ENCODE assay signal across 8 cellular contexts in genomic region chr4:159103406-159104131, GRCh38. TPM values are rescaled to one million over a fixed set of nuclear protein-coding genes. Genes with fewer than 3 reads are reported as not detected.
DNase-seq lines count a peak whose midpoint lies in the region; ATAC-seq and TF ChIP-seq lines count a peak whose summit lies in the region.

No MANE protein-coding gene starts in this region.

- POLR2A ChIA-PET in activated B cell treated with CpG ODN at 0.5 μM for 24 hours (lab: Charles Lee): interaction anchor here (0.6 to 0.7 kb wide), 2 partner anchors 10 to 74 kb away, joined by 4 to 10 read pairs; no protein-coding TSS in a partner anchor

- no peaks in the 10 kb centered on the region for H3K27me3 Mint-ChIP-seq in activated B cell treated with CpG ODN at 0.5 μM for 24 hours

- H3K4me1 ChIP-seq in HUES48 (ENCODE audit: control insufficient read depth, insufficient read depth, low read length): peaks cover 41% of the 10 kb centered on the region

- TF ChIP-seq CTCF in activated B cell treated with CpG ODN at 0.5 μM for 24 hours (IDR thresholded peaks at IDR 0.05): no peak

- H3K36me3 Mint-ChIP-seq in activated B cell treated with CpG ODN at 0.5 μM for 24 hours (ENCODE audit: low read depth): no peaks in the 10 kb centered on the region

- H3K4me1 Mint-ChIP-seq in activated B cell treated with CpG ODN at 0.5 μM for 24 hours: peaks cover 35% of the 10 kb centered on the region

- H3K27me3 ChIP-seq in HUES48 (ENCODE audit: control insufficient read depth, insufficient read depth, low read length): peaks cover 14% of the 10 kb centered on the region; the same call in 1 of the 2 replicates

- intact Hi-C loops in activated B cell treated with CpG ODN at 0.5 μM for 24 hours (cut with micrococcal nuclease): loop anchor here (1.0 to 2.0 kb wide), 5 partner anchors 51 to 381 kb away; partner anchors contain the start of gene PPID

- peak overlapping the region; percentile 28 for H3K9ac ChIP-seq in HUES48 (ENCODE audit: low read depth, low read length)

- CTCF ChIA-PET in activated B cell treated with CpG ODN at 0.5 μM for 24 hours (lab: Charles Lee): no interaction called here

- ATAC-seq in GM21526 (IDR thresholded peaks at IDR 0.05; ENCODE audit: low FRiP score, unreplicated experiment): peak; percentile 24
- ATAC-seq in activated B cell treated with CpG ODN at 0.5 μM for 24 hours (ENCODE audit: low read depth): peak; percentile 29

- H3K4me3 Mint-ChIP-seq in activated B cell treated with CpG ODN at 0.5 μM for 24 hours: peak overlapping the region; percentile 84

- H3K27ac Mint-ChIP-seq in activated B cell treated with CpG ODN at 0.5 μM for 24 hours: no peak overlapping the region

- DNase-seq in Daoy (ENCODE audit: low read depth) (peak; percentile 35), activated B cell treated with CpG ODN at 0.5 μM for 24 hours (peak; percentile 58), cerebellar cortex (ENCODE audit: low spot score) (peak; percentile 22), kidney tubule cell (ENCODE audit: low spot score) (peak; percentile 57), SHP77 (lab: John Stamatoyannopoulos, UW) (no peak)
- peak; percentile 26 to 32 for DNase-seq in stimulated activated CD4-positive, alpha-beta T cell treated with anti-CD3 and anti-CD28 coated beads, Interleukin-2, amount 100 ng/mL, for 48 hours

- H3K36me3 ChIP-seq in HUES48 (ENCODE audit: control insufficient read depth, insufficient read depth, low read length): no peaks in the 10 kb centered on the region

- no peaks in the 10 kb centered on the region for H3K9me3 Mint-ChIP-seq in activated B cell treated with CpG ODN at 0.5 μM for 24 hours

- H3K27ac ChIP-seq in HUES48 (ENCODE audit: low read depth, low read length): peak overlapping the region; percentile 79

- H3K4me3 ChIP-seq in HUES48 (ENCODE audit: low read depth, low read length): peak overlapping the region; percentile 70

- no peaks in the 10 kb centered on the region for H3K9me3 ChIP-seq in HUES48 (ENCODE audit: control insufficient read depth, insufficient read depth, low read length)

RNA-seq across cellular contexts. Expression of gene RAPGEF2, which starts 0.7 kb away (rescaled TPM):
- 9.1 and 12.2 TPM in 2 replicates for total RNA-seq in Daoy (2014; rRNA removed; shearing (Covaris generic))
- 18.1 and 22.9 TPM in 2 replicates for total RNA-seq in activated B cell treated with CpG ODN at 0.5 μM for 24 hours

Comparison
In these comparisons a context has a peak if more than half of its experiments do, and no peak if none do; other contexts are left out.
1. DNase-seq: peak in Daoy (single experiment), activated B cell treated with CpG ODN at 0.5 μM for 24 hours (single experiment), cerebellar cortex (single experiment), kidney tubule cell (single experiment) and stimulated activated CD4-positive, alpha-beta T cell treated with anti-CD3 and anti-CD28 coated beads, Interleukin-2, amount 100 ng/mL, for 48 hours (2 of 2); none in SHP77 (0 of 2).